12 cellular contexts compared by ENCODE assay signal in the genomic region with DNA sequence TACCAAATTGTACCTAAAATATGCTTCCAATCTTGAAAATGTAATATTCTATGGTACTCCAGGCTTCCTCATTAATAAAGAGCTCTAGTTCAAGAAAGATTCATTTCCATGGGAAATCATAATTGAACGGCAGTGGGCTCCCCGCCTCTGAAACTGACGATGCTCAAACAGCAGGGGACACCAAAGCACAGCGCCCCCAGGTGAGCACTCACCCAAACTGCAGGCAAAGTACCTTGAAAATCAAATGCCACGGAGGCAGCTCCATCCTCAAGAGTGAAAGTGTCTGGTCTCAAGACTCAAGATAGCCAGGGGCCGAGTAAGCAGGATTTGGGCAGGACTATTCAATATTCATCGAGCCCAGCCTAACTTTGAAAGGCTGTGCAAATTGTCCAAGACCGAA.
A peak's percentile ranks its signal among the peaks of the same experiment; 100 is the strongest.
DNase-seq lines count a peak whose midpoint lies in the region; ATAC-seq and TF ChIP-seq lines count a peak whose summit lies in the region.
"Had no signal": no experiment of that assay in that cellular context is flagged by ENCODE, and none has a peak within 500 bp of the region (broad histone marks: within the 10 kb centered on the region; RNA-seq: fewer than 3 reads in every experiment).

No MANE protein-coding gene starts in this region.

- no peak overlapping the region; a peak in 1 of 4 replicates for H3K4me3 ChIP-seq in SK-N-SH (ENCODE audit: low read depth in 2 of 2, low read length in 1 of 2)
- no peak overlapping the region for H3K4me3 ChIP-seq in aorta (ENCODE audit: low read length in 2 of 2)
- H3K4me3 ChIP-seq: body of pancreas, upper lobe of left lung had no signal

- no peak overlapping the region for H3K4me2 ChIP-seq in SK-N-SH

- no peak overlapping the region for H3K27ac ChIP-seq in SK-N-SH (ENCODE audit: low read depth in 2 of 2, low read length in 1 of 2)
- H3K27ac ChIP-seq in aorta (ENCODE audit: low read depth in 1 of 2, low read length in 2 of 2) = no peak overlapping the region
- H3K27ac ChIP-seq: body of pancreas, upper lobe of left lung had no signal

- TF ChIP-seq POLR2A in erythroblast (IDR thresholded peaks at IDR 0.05; ENCODE audit: low read length) = no peak

- WGBS in SK-N-SH (ENCODE audit: low lambda C conversion rate) = 37% methylated on average over 8 of the region's 8 CpGs
- 74 to 78% methylated on average over 8 of the region's 8 CpGs for WGBS in aorta, 2 donors

- no peak for DNase-seq in SK-N-SH
- DNase-seq in activated CD4-positive, alpha-beta T cell treated with anti-CD3 and anti-CD28 coated beads for 48 hours = peak; percentile 56
- peak; percentile 24 to 56 for DNase-seq in erythroblast (lab: John Stamatoyannopoulos, UW)
- peak; percentile 4 for DNase-seq in stimulated activated CD8-positive, alpha-beta memory T cell treated with anti-CD3 and anti-CD28 coated beads, Interleukin-4, amount 100 ng/mL, for 24 hours (ENCODE audit: low read depth)
- no peak for DNase-seq in AG08396 (ENCODE audit: low spot score)
- no peak for DNase-seq in aorta
- DNase-seq: ACHN, body of pancreas, NCI-H526 treated with DMSO at 0.1 percent for 48 hours had no signal

- H3F3A ChIP-seq in SK-N-SH (replicated peaks; ENCODE audit: insufficient read depth) = no peaks in the 10 kb centered on the region

- H3K27me3 ChIP-seq in SK-N-SH (ENCODE audit: insufficient read depth) (peaks cover 15% of the 10 kb centered on the region; the same call in 1 of the 2 replicates), aorta (ENCODE audit: control insufficient read depth in 1 of 2, insufficient read depth in 2 of 2, low read length in 1 of 2) (no peaks in the 10 kb centered on the region)
- H3K27me3 ChIP-seq: body of pancreas, upper lobe of left lung had no signal

- no peaks in the 10 kb centered on the region for H3K9me2 ChIP-seq in SK-N-SH

- POLR2A ChIA-PET in SK-N-SH (lab: Yijun Ruan, JAX) = no interaction called here

- H4K20me1 ChIP-seq in SK-N-SH (ENCODE audit: insufficient read depth) = no peaks in the 10 kb centered on the region

- no peaks in the 10 kb centered on the region for H3K36me3 ChIP-seq in SK-N-SH (replicated peaks in 1 of 2; ENCODE audit: control insufficient read depth in 1 of 2, insufficient read depth in 2 of 2, low read length in 1 of 2)
- H3K36me3 ChIP-seq in aorta (ENCODE audit: control insufficient read depth in 1 of 2, insufficient read depth in 2 of 2, low read length in 1 of 2) = no peaks in the 10 kb centered on the region
- H3K36me3 ChIP-seq: upper lobe of left lung had no signal

- no peak for ATAC-seq in SK-N-SH treated with all-trans-retinoic acid at 6 μM for 48 hours
- ATAC-seq in HG03439 (IDR thresholded peaks at IDR 0.05; ENCODE audit: unreplicated experiment) = no peak
- ATAC-seq in aorta (ENCODE audit: low FRiP score) = no peak
- ATAC-seq: body of pancreas had no signal

- no peak overlapping the region for H3K9ac ChIP-seq in SK-N-SH

- TF ChIP-seq RAD21 in SK-N-SH (IDR thresholded peaks at IDR 0.05; ENCODE audit: low read length) = no peak

- no peaks in the 10 kb centered on the region for H3K79me2 ChIP-seq in SK-N-SH (ENCODE audit: insufficient read depth)

- TF ChIP-seq EP300 in SK-N-SH (IDR thresholded peaks at IDR 0.05; ENCODE audit: borderline replicate concordance in 1 of 2, low read depth in 1 of 2, low read length in 1 of 2) = no peak

- H3K4me1 ChIP-seq in SK-N-SH (ENCODE audit: control insufficient read depth in 1 of 2, insufficient read depth in 2 of 2, low read depth in 1 of 2, low read length in 1 of 2) (peaks cover 0 to 9% of the 10 kb centered on the region in 2 experiments; a peak in 1 of 4 replicates), aorta (ENCODE audit: control insufficient read depth in 1 of 2, insufficient read depth in 2 of 2, low read length in 2 of 2) (no peaks in the 10 kb centered on the region)
- H3K4me1 ChIP-seq: body of pancreas had no signal

- intact Hi-C loops in aorta (cut with DNase I) = no loop called here

- H3K9me3 ChIP-seq in SK-N-SH (no peaks in the 10 kb centered on the region), aorta (ENCODE audit: control insufficient read depth, low read length) (no peaks in the 10 kb centered on the region)
- H3K9me3 ChIP-seq: body of pancreas, upper lobe of left lung had no signal

- peak; percentile 51 for TF ChIP-seq CTCF in SK-N-SH (IDR thresholded peaks at IDR 0.05)

- H2AFZ ChIP-seq in SK-N-SH (ENCODE audit: low read depth) = no peak overlapping the region

- CTCF ChIA-PET in SK-N-SH (lab: Yijun Ruan, JAX) = interaction anchor here (1.2 to 1.7 kb wide), 4 partner anchors 13 to 197 kb away, joined by 3 to 6 read pairs (median 3); no protein-coding TSS in a partner anchor

TF ChIP-seq in SK-N-SH, 30 proteins besides CTCF, POLR2A, EP300 and RAD21 (continues in another document):
- TF ChIP-seq NFIC (IDR thresholded peaks at IDR 0.05; ENCODE audit: borderline replicate concordance) (no peak), MAX (IDR thresholded peaks at IDR 0.05; ENCODE audit: low read depth) (no peak), TCF12 (IDR thresholded peaks at IDR 0.05) (no peak), FOXJ3 (CRISPR knock-in tag; IDR thresholded peaks at IDR 0.05) (no peak), REST (IDR thresholded peaks at IDR 0.05; ENCODE audit: low read depth, low read length) (no peak), SMC3 (IDR thresholded peaks at IDR 0.05; ENCODE audit: low read depth, low read length) (no peak), RFX5 (IDR thresholded peaks at IDR 0.05; ENCODE audit: low read length) (no peak), MEF2A (IDR thresholded peaks at IDR 0.05; ENCODE audit: borderline replicate concordance, low read depth) (no peak)

TF ChIP-seq in SK-N-SH treated with all-trans-retinoic acid at 6 μM for 48 hours, 23 proteins besides CTCF, POLR2A, EP300 and RAD21 (continues in another document):
- TF ChIP-seq ZC3H10 (CRISPR knock-in tag; IDR thresholded peaks at IDR 0.05) = no peak
- TF ChIP-seq BACH2 (CRISPR knock-in tag; IDR thresholded peaks at IDR 0.05; ENCODE audit: borderline replicate concordance) = no peak
- TF ChIP-seq CSDC2 (CRISPR knock-in tag; IDR thresholded peaks at IDR 0.05) = no peak
- TF ChIP-seq, protein P1, sequence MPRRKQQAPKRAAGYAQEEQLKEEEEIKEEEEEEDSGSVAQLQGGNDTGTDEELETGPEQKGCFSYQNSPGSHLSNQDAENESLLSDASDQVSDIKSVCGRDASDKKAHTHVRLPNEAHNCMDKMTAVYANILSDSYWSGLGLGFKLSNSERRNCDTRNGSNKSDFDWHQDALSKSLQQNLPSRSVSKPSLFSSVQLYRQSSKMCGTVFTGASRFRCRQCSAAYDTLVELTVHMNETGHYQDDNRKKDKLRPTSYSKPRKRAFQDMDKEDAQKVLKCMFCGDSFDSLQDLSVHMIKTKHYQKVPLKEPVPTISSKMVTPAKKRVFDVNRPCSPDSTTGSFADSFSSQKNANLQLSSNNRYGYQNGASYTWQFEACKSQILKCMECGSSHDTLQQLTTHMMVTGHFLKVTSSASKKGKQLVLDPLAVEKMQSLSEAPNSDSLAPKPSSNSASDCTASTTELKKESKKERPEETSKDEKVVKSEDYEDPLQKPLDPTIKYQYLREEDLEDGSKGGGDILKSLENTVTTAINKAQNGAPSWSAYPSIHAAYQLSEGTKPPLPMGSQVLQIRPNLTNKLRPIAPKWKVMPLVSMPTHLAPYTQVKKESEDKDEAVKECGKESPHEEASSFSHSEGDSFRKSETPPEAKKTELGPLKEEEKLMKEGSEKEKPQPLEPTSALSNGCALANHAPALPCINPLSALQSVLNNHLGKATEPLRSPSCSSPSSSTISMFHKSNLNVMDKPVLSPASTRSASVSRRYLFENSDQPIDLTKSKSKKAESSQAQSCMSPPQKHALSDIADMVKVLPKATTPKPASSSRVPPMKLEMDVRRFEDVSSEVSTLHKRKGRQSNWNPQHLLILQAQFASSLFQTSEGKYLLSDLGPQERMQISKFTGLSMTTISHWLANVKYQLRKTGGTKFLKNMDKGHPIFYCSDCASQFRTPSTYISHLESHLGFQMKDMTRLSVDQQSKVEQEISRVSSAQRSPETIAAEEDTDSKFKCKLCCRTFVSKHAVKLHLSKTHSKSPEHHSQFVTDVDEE (CRISPR knock-in tag; IDR thresholded peaks at IDR 0.05) = no peak
- TF ChIP-seq ZNF8 (CRISPR knock-in tag; IDR thresholded peaks at IDR 0.05) = no peak
- no peak for TF ChIP-seq ZNF565 (CRISPR knock-in tag; conservative IDR thresholded peaks at IDR 0.05; ENCODE audit: low read depth)
- no peak for TF ChIP-seq ZFP3 (CRISPR knock-in tag; IDR thresholded peaks at IDR 0.05)
- no peak for TF ChIP-seq PPARA (CRISPR knock-in tag; IDR thresholded peaks at IDR 0.05; ENCODE audit: borderline replicate concordance)
- no peak for TF ChIP-seq ZNF70 (CRISPR knock-in tag; IDR thresholded peaks at IDR 0.05)
- no peak for TF ChIP-seq PATZ1 (CRISPR knock-in tag; IDR thresholded peaks at IDR 0.05; ENCODE audit: borderline replicate concordance)
- TF ChIP-seq OSR1 (CRISPR knock-in tag; IDR thresholded peaks at IDR 0.05) = no peak
- no peak for TF ChIP-seq SNAI2 (CRISPR knock-in tag; IDR thresholded peaks at IDR 0.05)
- TF ChIP-seq, protein P2, sequence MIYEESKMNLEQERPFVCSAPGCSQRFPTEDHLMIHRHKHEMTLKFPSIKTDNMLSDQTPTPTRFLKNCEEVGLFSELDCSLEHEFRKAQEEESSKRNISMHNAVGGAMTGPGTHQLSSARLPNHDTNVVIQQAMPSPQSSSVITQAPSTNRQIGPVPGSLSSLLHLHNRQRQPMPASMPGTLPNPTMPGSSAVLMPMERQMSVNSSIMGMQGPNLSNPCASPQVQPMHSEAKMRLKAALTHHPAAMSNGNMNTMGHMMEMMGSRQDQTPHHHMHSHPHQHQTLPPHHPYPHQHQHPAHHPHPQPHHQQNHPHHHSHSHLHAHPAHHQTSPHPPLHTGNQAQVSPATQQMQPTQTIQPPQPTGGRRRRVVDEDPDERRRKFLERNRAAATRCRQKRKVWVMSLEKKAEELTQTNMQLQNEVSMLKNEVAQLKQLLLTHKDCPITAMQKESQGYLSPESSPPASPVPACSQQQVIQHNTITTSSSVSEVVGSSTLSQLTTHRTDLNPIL (CRISPR knock-in tag; IDR thresholded peaks at IDR 0.05; ENCODE audit: low read depth) = no peak
- no peak for TF ChIP-seq ARNTL (CRISPR knock-in tag; IDR thresholded peaks at IDR 0.05; ENCODE audit: borderline replicate concordance, low read depth)

Comparison
In these comparisons a context has a peak if more than half of its experiments do, and no peak if none do; other contexts are left out.
1. DNase-seq: peak in activated CD4-positive, alpha-beta T cell treated with anti-CD3 and anti-CD28 coated beads for 48 hours (single experiment), erythroblast (2 of 2) and stimulated activated CD8-positive, alpha-beta memory T cell treated with anti-CD3 and anti-CD28 coated beads, Interleukin-4, amount 100 ng/mL, for 24 hours (single experiment); none in SK-N-SH (single experiment), AG08396 (single experiment) and aorta (0 of 2).